ENCODE assay signal across 21 cellular contexts in the genomic region with DNA sequence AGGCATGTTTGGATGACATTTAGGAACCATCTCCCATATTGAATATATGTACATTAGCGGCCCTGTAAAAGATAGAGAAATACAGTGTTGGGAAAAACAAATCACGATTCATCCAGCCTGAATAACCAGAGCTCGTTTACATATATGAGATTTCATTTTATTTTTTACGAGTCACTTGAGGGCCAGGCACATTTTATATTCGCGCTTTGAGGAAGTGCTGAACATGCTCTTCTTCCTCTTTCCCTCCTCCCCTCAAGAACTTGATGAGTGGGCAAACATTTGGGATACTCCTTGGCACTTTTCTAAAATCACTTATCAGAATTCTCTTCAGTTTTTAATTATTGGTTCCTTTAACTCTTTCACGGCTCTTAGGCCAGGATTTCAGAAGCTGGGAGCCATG.
DNase-seq lines count a peak whose midpoint lies in the region; ATAC-seq and TF ChIP-seq lines count a peak whose summit lies in the region.
"Had no signal": no experiment of that assay in that cellular context is flagged by ENCODE, and none has a peak within 500 bp of the region (broad histone marks: within the 10 kb centered on the region; RNA-seq: fewer than 3 reads in every experiment).

No MANE protein-coding gene starts in this region.

- CTCF ChIA-PET in OCI-LY7 (lab: Charles Lee; ENCODE audit: unreplicated experiment), result no interaction called here

- H3K27ac ChIP-seq in OCI-LY7 (ENCODE audit: low read depth, low read length, poor library complexity, severe bottlenecking) (no peak overlapping the region), heart right ventricle (no peak overlapping the region)
- H3K27ac ChIP-seq: RWPE1 had no signal

- H3K9me2 ChIP-seq in OCI-LY7 (ENCODE audit: insufficient read depth, low read length), result no peaks in the 10 kb centered on the region

- no peaks in the 10 kb centered on the region for H4K20me1 ChIP-seq in OCI-LY7 (ENCODE audit: insufficient read depth, low read length)
- H4K20me1 ChIP-seq: BLaER1 treated with 17β-estradiol and CSF1 and Interleukin-3, amounts not matched to agents 10 nM and 100 nM had no signal

- H3K9me3 Mint-ChIP-seq in dendritic cell treated with granulocyte-macrophage colony-stimulating factor and Interleukin-4, amounts not matched to agents 40 ng/mL and 50 ng/mL, for 4 days, result peaks cover 7% of the 10 kb centered on the region
- no peaks in the 10 kb centered on the region for H3K9me3 Mint-ChIP-seq in natural killer cell treated with Interleukin-12 subunit alpha and Interleukin-12 subunit beta and Interleukin-15 and Interleukin-18, amount 100 ng/mL, for 72 hours
- H3K9me3 Mint-ChIP-seq: CD8-positive, alpha-beta T cell; T-helper 1 cell treated with Interleukin-12 subunit alpha and Interleukin-12 subunit beta and Interleukin-4 antibody, amounts not matched to agents 30 μg/mL and 1 μg/mL, for 36 hours had no signal

- no peaks in the 10 kb centered on the region for H3K4me1 ChIP-seq in OCI-LY7 (ENCODE audit: insufficient read depth, low read length, poor library complexity, severe bottlenecking)
- H3K4me1 ChIP-seq in heart right ventricle, result peaks cover 0 to 7% (median 4%) of the 10 kb centered on the region in 9 donors

- peak overlapping the region; percentile 26 for H3K27ac Mint-ChIP-seq in dendritic cell treated with granulocyte-macrophage colony-stimulating factor and Interleukin-4, amounts not matched to agents 40 ng/mL and 50 ng/mL, for 4 days
- no peak overlapping the region for H3K27ac Mint-ChIP-seq in natural killer cell treated with Interleukin-12 subunit alpha and Interleukin-12 subunit beta and Interleukin-15 and Interleukin-18, amount 100 ng/mL, for 72 hours
- H3K27ac Mint-ChIP-seq: CD8-positive, alpha-beta T cell; T-helper 1 cell treated with Interleukin-12 subunit alpha and Interleukin-12 subunit beta and Interleukin-4 antibody, amounts not matched to agents 30 μg/mL and 1 μg/mL, for 36 hours had no signal

- H3K27me3 Mint-ChIP-seq in dendritic cell treated with granulocyte-macrophage colony-stimulating factor and Interleukin-4, amounts not matched to agents 40 ng/mL and 50 ng/mL, for 4 days, result no peaks in the 10 kb centered on the region
- H3K27me3 Mint-ChIP-seq in natural killer cell treated with Interleukin-12 subunit alpha and Interleukin-12 subunit beta and Interleukin-15 and Interleukin-18, amount 100 ng/mL, for 72 hours, result peaks cover 0 to 2% of the 10 kb centered on the region in 2 donors

- H3K36me3 Mint-ChIP-seq in dendritic cell treated with granulocyte-macrophage colony-stimulating factor and Interleukin-4, amounts not matched to agents 40 ng/mL and 50 ng/mL, for 4 days (ENCODE audit: low read depth), result no peaks in the 10 kb centered on the region
- no peaks in the 10 kb centered on the region for H3K36me3 Mint-ChIP-seq in natural killer cell treated with Interleukin-12 subunit alpha and Interleukin-12 subunit beta and Interleukin-15 and Interleukin-18, amount 100 ng/mL, for 72 hours
- H3K36me3 Mint-ChIP-seq: CD8-positive, alpha-beta T cell had no signal

- H3K4me3 ChIP-seq in OCI-LY7 (ENCODE audit: low read depth, low read length, poor library complexity, severe bottlenecking) (no peak overlapping the region), heart right ventricle (no peak overlapping the region)
- H3K4me3 ChIP-seq: BLaER1 treated with 17β-estradiol and CSF1 and Interleukin-3, amounts not matched to agents 10 nM and 100 nM; GM12878; K562 had no signal

- no peaks in the 10 kb centered on the region for H3K79me2 ChIP-seq in OCI-LY7 (ENCODE audit: insufficient read depth, low read depth, low read length)

- no peaks in the 10 kb centered on the region for H3K27me3 ChIP-seq in heart right ventricle
- H3K27me3 ChIP-seq: BLaER1 treated with 17β-estradiol and CSF1 and Interleukin-3, amounts not matched to agents 10 nM and 100 nM had no signal

- no peak overlapping the region for H2AFZ ChIP-seq in OCI-LY7 (ENCODE audit: low read length)

- DNase-seq in CD1c-positive myeloid dendritic cell (ENCODE audit: extremely low spot score) (peak; percentile 39), KBM-7 (peak; percentile 22), NOMO-1 treated with DMSO at 0.1 percent for 48 hours (lab: John Stamatoyannopoulos, UW; ENCODE audit: unreplicated experiment) (peak; percentile 49), OCI-LY7 (ENCODE audit: low spot score) (no peak), heart right ventricle (no peak)
- no peak for DNase-seq in natural killer cell treated with Interleukin-12 subunit alpha and Interleukin-12 subunit beta and Interleukin-15 and Interleukin-18, amount 100 ng/mL, for 72 hours (ENCODE audit: low spot score)
- DNase-seq: ACHN; CD8-positive, alpha-beta T cell; DND-41; H7; NCI-H1048; NCI-H1417 treated with DMSO at 0.1 percent for 48 hours; NCI-H187; NCI-H774; SHP77 treated with DMSO at 0.1 percent for 48 hours had no signal

- POLR2A ChIA-PET in OCI-LY7 (lab: Charles Lee), result interaction anchor here (0.6 kb wide), 2 partner anchors 125 to 445 kb away, joined by 3 read pairs; no protein-coding TSS in a partner anchor

- TF ChIP-seq CTCF in OCI-LY7 (conservative IDR thresholded peaks at IDR 0.05; ENCODE audit: low read length) (no peak), heart right ventricle (IDR thresholded peaks at IDR 0.05) (no peak)

- no peak overlapping the region for H3K4me2 ChIP-seq in OCI-LY7 (ENCODE audit: low read length)

- intact Hi-C loops in dendritic cell treated with granulocyte-macrophage colony-stimulating factor and Interleukin-4, amounts not matched to agents 40 ng/mL and 50 ng/mL, for 4 days (cut with micrococcal nuclease), result no loop called here
- intact Hi-C loops in OCI-LY7 (cut with micrococcal nuclease; ENCODE audit: unreplicated experiment), result no loop called here
- intact Hi-C loops in heart right ventricle (cut with DNase I), result no loop called here

- in situ Hi-C loops in KBM-7 (cut with MboI; ENCODE audit: low pct_unique_long_range_greater_than_20kb, low sequenced_read_pairs), result no loop called here

- H3K9me3 ChIP-seq in OCI-LY7 (ENCODE audit: low read length) (no peaks in the 10 kb centered on the region), heart right ventricle (peaks cover 0 to 11% (median 0%) of the 10 kb centered on the region in 11 donors)

- H3K4me3 Mint-ChIP-seq in dendritic cell treated with granulocyte-macrophage colony-stimulating factor and Interleukin-4, amounts not matched to agents 40 ng/mL and 50 ng/mL, for 4 days, result no peak overlapping the region
- no peak overlapping the region for H3K4me3 Mint-ChIP-seq in natural killer cell treated with Interleukin-12 subunit alpha and Interleukin-12 subunit beta and Interleukin-15 and Interleukin-18, amount 100 ng/mL, for 72 hours
- H3K4me3 Mint-ChIP-seq: CD8-positive, alpha-beta T cell; T-helper 1 cell treated with Interleukin-12 subunit alpha and Interleukin-12 subunit beta and Interleukin-4 antibody, amounts not matched to agents 30 μg/mL and 1 μg/mL, for 36 hours had no signal

- BruUV-seq in OCI-LY7 (replicated peaks; lab: Mats Ljungman, UMichigan), result no TSS peak

- ATAC-seq in natural killer cell treated with Interleukin-12 subunit alpha and Interleukin-12 subunit beta and Interleukin-15 and Interleukin-18, amount 100 ng/mL, for 72 hours, result no peak
- ATAC-seq in heart right ventricle, result no peak
- ATAC-seq: CD8-positive, alpha-beta T cell; GM12878; K562 had no signal

- no peaks in the 10 kb centered on the region for H3K36me3 ChIP-seq in OCI-LY7 (ENCODE audit: insufficient read depth, low read length)
- no peaks in the 10 kb centered on the region for H3K36me3 ChIP-seq in heart right ventricle
- H3K36me3 ChIP-seq: BLaER1 treated with 17β-estradiol and CSF1 and Interleukin-3, amounts not matched to agents 10 nM and 100 nM had no signal

- WGBS in heart right ventricle, 2 donors, result 86 to 90% methylated on average over 7 of the region's 7 CpGs

- H3K4me1 Mint-ChIP-seq in dendritic cell treated with granulocyte-macrophage colony-stimulating factor and Interleukin-4, amounts not matched to agents 40 ng/mL and 50 ng/mL, for 4 days (ENCODE audit: low read depth), result peaks cover 4% of the 10 kb centered on the region
- H3K4me1 Mint-ChIP-seq in natural killer cell treated with Interleukin-12 subunit alpha and Interleukin-12 subunit beta and Interleukin-15 and Interleukin-18, amount 100 ng/mL, for 72 hours (ENCODE audit: low read depth in 2 of 2), result no peaks in the 10 kb centered on the region

Comparison
In these comparisons a context has a peak if more than half of its experiments do, and no peak if none do; other contexts are left out.
1. DNase-seq: peak in CD1c-positive myeloid dendritic cell (single experiment), KBM-7 (single experiment) and NOMO-1 treated with DMSO at 0.1 percent for 48 hours (single experiment); none in natural killer cell treated with Interleukin-12 subunit alpha and Interleukin-12 subunit beta and Interleukin-15 and Interleukin-18, amount 100 ng/mL, for 72 hours (single experiment), OCI-LY7 (single experiment) and heart right ventricle (0 of 2).